In genomic region chr1:55300975-55301374, GRCh38 we compare ENCODE assay signal across 28 cellular contexts.
"Had no signal": no experiment of that assay in that cellular context is flagged by ENCODE, and none has a peak within 500 bp of the region (broad histone marks: within the 10 kb centered on the region; RNA-seq: fewer than 3 reads in every experiment).

No MANE protein-coding gene starts in this region.

- ATAC-seq: left colon; left lung; natural killer cell; right cardiac atrium; sciatic nerve; stimulated activated naive B cell treated with anti-CD40 and anti-IgM and Interleukin-4, amounts not matched to agents 10 μg/mL and 1 μg/mL and 100 μg/mL, for 72 hours; stimulated activated naive CD8-positive, alpha-beta T cell treated with anti-CD3 and anti-CD28 coated beads, Interleukin-15, Interleukin-2, amounts not matched to agents 100 U/mL and 50 U/mL, for 24 hours; upper lobe of right lung had no signal

- H3K9ac ChIP-seq: neural progenitor cell, parathyroid adenoma had no signal

- H3K27me3 ChIP-seq: left lung, neural progenitor cell, stomach, testis, tibial artery, upper lobe of right lung had no signal

- DNase-seq: hypothalamus; immature natural killer cell; kidney; left colon; mesendoderm; naive B cell; natural killer cell; nephron progenitor cell; occipital lobe; right cardiac atrium; stimulated activated CD4-positive, alpha-beta T cell treated with anti-CD3 and anti-CD28 coated beads, Interleukin-12 subunit alpha, Interleukin-12 subunit beta, amount 100 ng/mL, for 4 hours; stimulated activated CD4-positive, alpha-beta T cell treated with anti-CD3 and anti-CD28 coated beads, Interleukin-15, amount 100 ng/mL, for 24 hours; stimulated activated CD4-positive, alpha-beta T cell treated with anti-CD3 and anti-CD28 coated beads, Interleukin-2, amount 100 ng/mL, for 24 hours; stimulated activated CD4-positive, alpha-beta T cell treated with anti-CD3 and anti-CD28 coated beads, Interleukin-4, amount 100 ng/mL, for 1 hour; stimulated activated naive B cell treated with anti-CD40 and anti-IgM and Interleukin-4, amounts not matched to agents 10 μg/mL and 1 μg/mL and 100 μg/mL, for 72 hours; stimulated activated naive CD8-positive, alpha-beta T cell treated with anti-CD3 and anti-CD28 coated beads, Interleukin-15, Interleukin-2, amounts not matched to agents 100 U/mL and 50 U/mL, for 24 hours; stomach; testis; tibial artery; trophoblast cell; upper lobe of right lung had no signal

- H3K27ac ChIP-seq: left lung, neural progenitor cell, neutrophil, parathyroid adenoma, skin epidermis, stomach, testis, tibial artery, upper lobe of right lung had no signal

- H3K9me3 ChIP-seq: neutrophil, testis, tibial artery, upper lobe of right lung had no signal

- H3K36me3 ChIP-seq: left lung, neural progenitor cell, neutrophil, stomach, tibial artery, upper lobe of right lung had no signal

- H3K4me2 ChIP-seq: neural progenitor cell had no signal

- H3K4me3 ChIP-seq: left lung, lung, neural progenitor cell, skin epidermis, stomach, testis, tibial artery, upper lobe of right lung had no signal

- H3K4me1 ChIP-seq: left lung, parathyroid adenoma, stomach, testis, upper lobe of right lung had no signal

- H3K79me2 ChIP-seq: parathyroid adenoma had no signal

- H2AFZ ChIP-seq: neural progenitor cell, parathyroid adenoma had no signal
